23 cellular contexts compared by ENCODE assay signal in genomic region chr3:141546586-141546985, GRCh38. TPM values are rescaled to one million over a fixed set of nuclear protein-coding genes. Genes with fewer than 3 reads are reported as not detected.
DNase-seq lines count a peak whose midpoint lies in the region; ATAC-seq and TF ChIP-seq lines count a peak whose summit lies in the region.
"Had no signal": no experiment of that assay in that cellular context is flagged by ENCODE, and none has a peak within 500 bp of the region (broad histone marks: within the 10 kb centered on the region; RNA-seq: fewer than 3 reads in every experiment).

No MANE protein-coding gene starts in this region.

- CTCF ChIA-PET in activated CD4-positive, alpha-beta T cell treated with anti-CD3 and anti-CD28 coated beads for 36 hours (lab: Charles Lee) = interaction anchor here (0.6 to 1.2 kb wide), 4 partner anchors 9 to 44 kb away, joined by 3 read pairs; no protein-coding TSS in a partner anchor
- CTCF ChIA-PET in CD8-positive, alpha-beta memory T cell (lab: Charles Lee) = interaction anchor here (1.2 to 1.4 kb wide), 2 partner anchors 48 to 70 kb away, joined by 3 read pairs; no protein-coding TSS in a partner anchor
- CTCF ChIA-PET in WTC11 (lab: Charles Lee) = interaction anchor here (1.1 to 1.3 kb wide), 2 partner anchors 92 to 98 kb away, joined by 3 read pairs; no protein-coding TSS in a partner anchor

- intact Hi-C loops in activated CD4-positive, alpha-beta T cell treated with anti-CD3 and anti-CD28 coated beads for 36 hours (cut with DNase I, micrococcal nuclease) = no loop called here
- intact Hi-C loops in activated CD4-positive, alpha-beta T cell treated with anti-CD3 and anti-CD28 coated beads, Interleukin-2, amount 10 ng/mL, durations not matched to agents 24 days and 14 days (cut with micrococcal nuclease) = no loop called here
- intact Hi-C loops in dendritic cell treated with granulocyte-macrophage colony-stimulating factor and Interleukin-4, amounts not matched to agents 40 ng/mL and 50 ng/mL, for 4 days (cut with micrococcal nuclease) = no loop called here
- intact Hi-C loops in Right ventricle myocardium inferior (cut with DNase I) = no loop called here

- peak overlapping the region; percentile 55 for H3K27ac Mint-ChIP-seq in activated CD4-positive, alpha-beta T cell treated with anti-CD3 and anti-CD28 coated beads for 36 hours
- H3K27ac Mint-ChIP-seq in activated CD4-positive, alpha-beta T cell treated with anti-CD3 and anti-CD28 coated beads, Interleukin-2, amount 10 ng/mL, durations not matched to agents 24 days and 14 days = no peak overlapping the region
- peak overlapping the region in 6 of 8 donors; percentile 36 to 87 (median 72) for H3K27ac Mint-ChIP-seq in CD8-positive, alpha-beta memory T cell
- peak overlapping the region; percentile 14 for H3K27ac Mint-ChIP-seq in dendritic cell treated with granulocyte-macrophage colony-stimulating factor and Interleukin-4, amounts not matched to agents 40 ng/mL and 50 ng/mL, for 4 days
- peak overlapping the region; percentile 69 to 95 for H3K27ac Mint-ChIP-seq in natural killer cell treated with Interleukin-12 subunit alpha and Interleukin-12 subunit beta and Interleukin-15 and Interleukin-18, amount 100 ng/mL, for 72 hours
- H3K27ac Mint-ChIP-seq in WTC11 = no peak overlapping the region
- H3K27ac Mint-ChIP-seq: HFFc6 had no signal

- H3K4me1 ChIP-seq in CD8-positive, alpha-beta memory T cell (ENCODE audit: insufficient read depth, low read length) = peaks cover 40% of the 10 kb centered on the region

- no peak overlapping the region for H3K27ac ChIP-seq in CD8-positive, alpha-beta memory T cell (ENCODE audit: low read depth, low read length)
- H3K27ac ChIP-seq: 22Rv1 had no signal

- no peak for DNase-seq in activated CD4-positive, alpha-beta T cell treated with anti-CD3 and anti-CD28 coated beads for 36 hours
- DNase-seq in activated CD4-positive, alpha-beta T cell treated with anti-CD3 and anti-CD28 coated beads, Interleukin-2, amount 10 ng/mL, durations not matched to agents 24 days and 14 days = no peak
- DNase-seq in CD8-positive, alpha-beta memory T cell = no peak
- no peak for DNase-seq in natural killer cell treated with Interleukin-12 subunit alpha and Interleukin-12 subunit beta and Interleukin-15 and Interleukin-18, amount 100 ng/mL, for 72 hours (ENCODE audit: low spot score)
- DNase-seq in Right ventricle myocardium inferior (ENCODE audit: missing footprints) (no peak), WTC11 (ENCODE audit: low spot score) (no peak)
- DNase-seq: C1 segment of cervical spinal cord, COR-L47, DMS 273 treated with DMSO at 0.1 percent for 48 hours, DMS79 treated with DMSO at 0.1 percent for 48 hours, H7, HFFc6, Kasumi-1, NCI-H1694, NCI-H2081, NCI-H2171, NCI-H345, NCI-H524, NCI-H774 had no signal

- H3K4me3 Mint-ChIP-seq in activated CD4-positive, alpha-beta T cell treated with anti-CD3 and anti-CD28 coated beads for 36 hours = no peak overlapping the region
- no peak overlapping the region for H3K4me3 Mint-ChIP-seq in activated CD4-positive, alpha-beta T cell treated with anti-CD3 and anti-CD28 coated beads, Interleukin-2, amount 10 ng/mL, durations not matched to agents 24 days and 14 days
- H3K4me3 Mint-ChIP-seq in CD8-positive, alpha-beta memory T cell = no peak overlapping the region
- no peak overlapping the region for H3K4me3 Mint-ChIP-seq in dendritic cell treated with granulocyte-macrophage colony-stimulating factor and Interleukin-4, amounts not matched to agents 40 ng/mL and 50 ng/mL, for 4 days
- no peak overlapping the region for H3K4me3 Mint-ChIP-seq in natural killer cell treated with Interleukin-12 subunit alpha and Interleukin-12 subunit beta and Interleukin-15 and Interleukin-18, amount 100 ng/mL, for 72 hours
- H3K4me3 Mint-ChIP-seq in WTC11 = no peak overlapping the region
- H3K4me3 Mint-ChIP-seq: HFFc6 had no signal

- peaks cover 4% of the 10 kb centered on the region for H3K9me3 ChIP-seq in CD8-positive, alpha-beta memory T cell (ENCODE audit: low read length)

- H3K27me3 Mint-ChIP-seq in activated CD4-positive, alpha-beta T cell treated with anti-CD3 and anti-CD28 coated beads for 36 hours = no peaks in the 10 kb centered on the region
- H3K27me3 Mint-ChIP-seq in activated CD4-positive, alpha-beta T cell treated with anti-CD3 and anti-CD28 coated beads, Interleukin-2, amount 10 ng/mL, durations not matched to agents 24 days and 14 days = no peaks in the 10 kb centered on the region
- H3K27me3 Mint-ChIP-seq in CD8-positive, alpha-beta memory T cell = no peaks in the 10 kb centered on the region
- no peaks in the 10 kb centered on the region for H3K27me3 Mint-ChIP-seq in dendritic cell treated with granulocyte-macrophage colony-stimulating factor and Interleukin-4, amounts not matched to agents 40 ng/mL and 50 ng/mL, for 4 days
- no peaks in the 10 kb centered on the region for H3K27me3 Mint-ChIP-seq in natural killer cell treated with Interleukin-12 subunit alpha and Interleukin-12 subunit beta and Interleukin-15 and Interleukin-18, amount 100 ng/mL, for 72 hours
- no peaks in the 10 kb centered on the region for H3K27me3 Mint-ChIP-seq in WTC11 (ENCODE audit: low read depth)

- peaks cover 91% of the 10 kb centered on the region for H3K4me1 Mint-ChIP-seq in activated CD4-positive, alpha-beta T cell treated with anti-CD3 and anti-CD28 coated beads for 36 hours
- peaks cover 43% of the 10 kb centered on the region for H3K4me1 Mint-ChIP-seq in activated CD4-positive, alpha-beta T cell treated with anti-CD3 and anti-CD28 coated beads, Interleukin-2, amount 10 ng/mL, durations not matched to agents 24 days and 14 days
- peaks cover 79 to 93% (median 86%) of the 10 kb centered on the region in 3 donors for H3K4me1 Mint-ChIP-seq in CD8-positive, alpha-beta memory T cell
- peaks cover 35% of the 10 kb centered on the region for H3K4me1 Mint-ChIP-seq in dendritic cell treated with granulocyte-macrophage colony-stimulating factor and Interleukin-4, amounts not matched to agents 40 ng/mL and 50 ng/mL, for 4 days (ENCODE audit: low read depth)
- H3K4me1 Mint-ChIP-seq in natural killer cell treated with Interleukin-12 subunit alpha and Interleukin-12 subunit beta and Interleukin-15 and Interleukin-18, amount 100 ng/mL, for 72 hours (ENCODE audit: low read depth in 2 of 2) = peaks cover 65 to 96% of the 10 kb centered on the region in 2 donors
- no peaks in the 10 kb centered on the region for H3K4me1 Mint-ChIP-seq in WTC11

- POLR2A ChIA-PET in activated CD4-positive, alpha-beta T cell treated with anti-CD3 and anti-CD28 coated beads for 36 hours (lab: Charles Lee) = no interaction called here
- POLR2A ChIA-PET in CD8-positive, alpha-beta memory T cell (lab: Charles Lee) = no interaction called here
- POLR2A ChIA-PET in WTC11 (lab: Charles Lee) = no interaction called here

- peaks cover 88% of the 10 kb centered on the region for H3K36me3 Mint-ChIP-seq in activated CD4-positive, alpha-beta T cell treated with anti-CD3 and anti-CD28 coated beads for 36 hours (ENCODE audit: low read depth)
- peaks cover 88% of the 10 kb centered on the region for H3K36me3 Mint-ChIP-seq in activated CD4-positive, alpha-beta T cell treated with anti-CD3 and anti-CD28 coated beads, Interleukin-2, amount 10 ng/mL, durations not matched to agents 24 days and 14 days (ENCODE audit: low read depth)
- H3K36me3 Mint-ChIP-seq in CD8-positive, alpha-beta memory T cell = peaks cover 59 to 81% (median 64%) of the 10 kb centered on the region in 3 donors
- H3K36me3 Mint-ChIP-seq in dendritic cell treated with granulocyte-macrophage colony-stimulating factor and Interleukin-4, amounts not matched to agents 40 ng/mL and 50 ng/mL, for 4 days (ENCODE audit: low read depth) = peaks cover 97% of the 10 kb centered on the region
- peaks cover 85% of the 10 kb centered on the region for H3K36me3 Mint-ChIP-seq in natural killer cell treated with Interleukin-12 subunit alpha and Interleukin-12 subunit beta and Interleukin-15 and Interleukin-18, amount 100 ng/mL, for 72 hours
- H3K36me3 Mint-ChIP-seq in WTC11 = peaks cover 45% of the 10 kb centered on the region

- no peak overlapping the region for H3K4me3 ChIP-seq in CD8-positive, alpha-beta memory T cell (ENCODE audit: low read length)

- H3K36me3 ChIP-seq in CD8-positive, alpha-beta memory T cell (ENCODE audit: insufficient read depth, low read length) = peaks cover 14% of the 10 kb centered on the region

- ATAC-seq in activated CD4-positive, alpha-beta T cell treated with anti-CD3 and anti-CD28 coated beads for 36 hours = no peak
- no peak for ATAC-seq in natural killer cell treated with Interleukin-12 subunit alpha and Interleukin-12 subunit beta and Interleukin-15 and Interleukin-18, amount 100 ng/mL, for 72 hours
- no peak for ATAC-seq in GM19351 (IDR thresholded peaks at IDR 0.05; ENCODE audit: unreplicated experiment)
- no peak for ATAC-seq in Right ventricle myocardium inferior
- ATAC-seq in WTC11 = no peak
- ATAC-seq: Panc1 had no signal

- no peak for TF ChIP-seq CTCF in WTC11 (IDR thresholded peaks at IDR 0.05)

- no peaks in the 10 kb centered on the region for H3K27me3 ChIP-seq in CD8-positive, alpha-beta memory T cell (ENCODE audit: insufficient read depth, low read length, poor library complexity, severe bottlenecking)

- peaks cover 41% of the 10 kb centered on the region for H3K9me3 Mint-ChIP-seq in activated CD4-positive, alpha-beta T cell treated with anti-CD3 and anti-CD28 coated beads for 36 hours (ENCODE audit: low read depth)
- H3K9me3 Mint-ChIP-seq in activated CD4-positive, alpha-beta T cell treated with anti-CD3 and anti-CD28 coated beads, Interleukin-2, amount 10 ng/mL, durations not matched to agents 24 days and 14 days = peaks cover 35% of the 10 kb centered on the region
- peaks cover 11 to 23% (median 15%) of the 10 kb centered on the region in 5 donors for H3K9me3 Mint-ChIP-seq in CD8-positive, alpha-beta memory T cell
- peaks cover 49% of the 10 kb centered on the region for H3K9me3 Mint-ChIP-seq in dendritic cell treated with granulocyte-macrophage colony-stimulating factor and Interleukin-4, amounts not matched to agents 40 ng/mL and 50 ng/mL, for 4 days
- H3K9me3 Mint-ChIP-seq in natural killer cell treated with Interleukin-12 subunit alpha and Interleukin-12 subunit beta and Interleukin-15 and Interleukin-18, amount 100 ng/mL, for 72 hours = peaks cover 17% of the 10 kb centered on the region
- H3K9me3 Mint-ChIP-seq in WTC11 = peaks cover 24% of the 10 kb centered on the region

RNA-seq across cellular contexts. Expression of gene RASA2, which starts 59.8 kb away (rescaled TPM):
- total RNA-seq in activated CD4-positive, alpha-beta T cell treated with anti-CD3 and anti-CD28 coated beads for 36 hours = 10 to 100 TPM; 30.8 to 32.0 TPM
- 28.0 and 30.2 TPM in 2 replicates for total RNA-seq in activated CD4-positive, alpha-beta T cell treated with anti-CD3 and anti-CD28 coated beads, Interleukin-2, amount 10 ng/mL, durations not matched to agents 24 days and 14 days
- total RNA-seq in CD8-positive, alpha-beta memory T cell = 10 to 100 TPM; 34.0 to 36.4 TPM
- 39.2 TPM for polyA plus RNA-seq in CD8-positive, alpha-beta memory T cell
- total RNA-seq in natural killer cell treated with Interleukin-12 subunit alpha and Interleukin-12 subunit beta and Interleukin-15 and Interleukin-18, amount 100 ng/mL, for 72 hours = 10 to 100 TPM; 65.9 to 85.7 TPM
- total RNA-seq in Right ventricle myocardium inferior (6.4 TPM), WTC11 (2021) (13.9 to 16.8 TPM (median 16.4 TPM) in 3 replicates)

Comparison
In these comparisons a context has a peak if more than half of its experiments do, and no peak if none do; other contexts are left out.
1. H3K27ac Mint-ChIP-seq: peak in activated CD4-positive, alpha-beta T cell treated with anti-CD3 and anti-CD28 coated beads for 36 hours (single experiment), CD8-positive, alpha-beta memory T cell (6 of 8), dendritic cell treated with granulocyte-macrophage colony-stimulating factor and Interleukin-4, amounts not matched to agents 40 ng/mL and 50 ng/mL, for 4 days (single experiment) and natural killer cell treated with Interleukin-12 subunit alpha and Interleukin-12 subunit beta and Interleukin-15 and Interleukin-18, amount 100 ng/mL, for 72 hours (2 of 2); none in activated CD4-positive, alpha-beta T cell treated with anti-CD3 and anti-CD28 coated beads, Interleukin-2, amount 10 ng/mL, durations not matched to agents 24 days and 14 days (single experiment) and WTC11 (single experiment).